In genomic region chr11:86245369-86246292, GRCh38 we compare ENCODE assay signal across 8 cellular contexts. TPM values are rescaled to one million over a fixed set of nuclear protein-coding genes. Genes with fewer than 3 reads are reported as not detected.
DNase-seq lines count a peak whose midpoint lies in the region; ATAC-seq, FAIRE-seq and TF ChIP-seq lines count a peak whose summit lies in the region.

No MANE protein-coding gene starts in this region.

- H3K27ac ChIP-seq in HepG2 (ENCODE audit: extremely low read length, insufficient read depth, low read length) (peak overlapping the region; percentile 98), subcutaneous abdominal adipose tissue (ENCODE audit: low read depth, low read length) (peak overlapping the region; percentile 93)

- H3K9me3 Mint-ChIP-seq in MCF 10A (ENCODE audit: unreplicated experiment) (no peaks in the 10 kb centered on the region), CD14-positive monocyte (no peaks in the 10 kb centered on the region)

- H3K79me2 ChIP-seq in HepG2 (ENCODE audit: insufficient read depth, low read length), result peaks cover 54% of the 10 kb centered on the region

- BruUV-seq in MCF 10A (replicated peaks; lab: Mats Ljungman, UMichigan), result TSS peak; percentile 28
- BruUV-seq in HepG2 (replicated peaks; lab: Mats Ljungman, UMichigan), result TSS peak; percentile 55

- no peak for TF ChIP-seq RAD21 in HepG2 (CRISPR knock-in tag; IDR thresholded peaks at IDR 0.05)

- ATAC-seq in HG02938 (IDR thresholded peaks at IDR 0.05; ENCODE audit: unreplicated experiment) (peak; percentile 15), HepG2 (peak; percentile 38)

- POLR2A ChIA-PET in MCF 10A (lab: Yijun Ruan, JAX) (interaction anchor here (0.6 to 3.9 kb wide), 31 partner anchors 8 to 1463 kb away, joined by 3 to 40 read pairs (median 4); partner anchors contain the start of genes PICALM and TMEM126B), HepG2 (lab: Yijun Ruan, JAX) (interaction anchor here (0.6 to 1.5 kb wide), 6 partner anchors 16 to 618 kb away, joined by 3 to 11 read pairs (median 4); partner anchors contain the start of genes PICALM and TMEM126B)

- H3K4me1 ChIP-seq in HepG2 (ENCODE audit: insufficient read depth, low read length) (peaks cover 45% of the 10 kb centered on the region), subcutaneous abdominal adipose tissue (ENCODE audit: control insufficient read depth in 5 of 5, insufficient read depth in 5 of 5, low read length in 5 of 5) (peaks cover 5 to 37% (median 31%) of the 10 kb centered on the region in 5 donors)

- H3K27ac Mint-ChIP-seq in MCF 10A (ENCODE audit: low read depth, unreplicated experiment) (no peak overlapping the region), CD14-positive monocyte (no peak overlapping the region)

- no peaks in the 10 kb centered on the region; a peak in 2 of 5 replicates for H3K27me3 ChIP-seq in HepG2 (ENCODE audit: control insufficient read depth in 1 of 2, insufficient read depth in 2 of 2, low read length in 2 of 2)
- no peaks in the 10 kb centered on the region for H3K27me3 ChIP-seq in subcutaneous abdominal adipose tissue (ENCODE audit: control insufficient read depth in 5 of 5, insufficient read depth in 4 of 5, low read length in 5 of 5)

- H3K36me3 ChIP-seq in HepG2 (replicated peaks in 1 of 2; ENCODE audit: control insufficient read depth in 1 of 2, insufficient read depth in 2 of 2, low read length in 2 of 2), result peaks cover 0 to 4% of the 10 kb centered on the region in 2 experiments; a peak in 1 of 5 replicates
- H3K36me3 ChIP-seq in subcutaneous abdominal adipose tissue (ENCODE audit: control insufficient read depth in 5 of 5, insufficient read depth in 5 of 5, low read length in 5 of 5), result no peaks in the 10 kb centered on the region

- H3K4me3 ChIP-seq in GM12875 (ENCODE audit: low read depth, low read length) (peak overlapping the region; percentile 97), HepG2 (replicated peaks in 1 of 3; ENCODE audit: insufficient read depth in 1 of 3, low read depth in 2 of 3, low read length in 3 of 3) (peak overlapping the region; percentile 72 to 96 (median 95)), subcutaneous abdominal adipose tissue (ENCODE audit: low read depth in 1 of 5, low read length in 5 of 5) (peak overlapping the region; percentile 84 to 99 (median 94))

- H3K9me3 ChIP-seq in HepG2 (ENCODE audit: low read length), result no peaks in the 10 kb centered on the region
- no peaks in the 10 kb centered on the region for H3K9me3 ChIP-seq in subcutaneous abdominal adipose tissue (ENCODE audit: control insufficient read depth in 5 of 5, low read length in 5 of 5)

- H3K4me1 Mint-ChIP-seq in MCF 10A (ENCODE audit: insufficient read depth, unreplicated experiment), result peaks cover 35% of the 10 kb centered on the region
- peaks cover 30% of the 10 kb centered on the region for H3K4me1 Mint-ChIP-seq in CD14-positive monocyte

- no peak for TF ChIP-seq CTCF in GM12875 (IDR thresholded peaks at IDR 0.05; ENCODE audit: borderline replicate concordance, insufficient read depth, low read depth, low read length)
- no peak for TF ChIP-seq CTCF in MCF 10A (IDR thresholded peaks at IDR 0.05; ENCODE audit: unreplicated experiment)
- no peak for TF ChIP-seq CTCF in HepG2 (CRISPR knock-in tag; IDR thresholded peaks at IDR 0.05)
- no peak for TF ChIP-seq CTCF in CD14-positive monocyte (IDR thresholded peaks at IDR 0.05)

- no peak for FAIRE-seq in HepG2 (lab: Jason Lieb, UNC)

- H3K27me3 Mint-ChIP-seq in MCF 10A (ENCODE audit: insufficient read depth, unreplicated experiment) (no peaks in the 10 kb centered on the region), CD14-positive monocyte (ENCODE audit: low read depth in 3 of 3) (peaks cover 0 to 3% (median 0%) of the 10 kb centered on the region in 3 donors)

- H3K4me2 ChIP-seq in HepG2 (ENCODE audit: low read depth, low read length), result peak overlapping the region; percentile 77

- H2AFZ ChIP-seq in HepG2 (ENCODE audit: low read length), result no peak overlapping the region

- in situ Hi-C loops in HepG2 (cut with HindIII; ENCODE audit: extremely low pct_ligation_motif_present, low pct_unique_long_range_greater_than_20kb), result no loop called here

- peaks cover 6% of the 10 kb centered on the region for H3K36me3 Mint-ChIP-seq in MCF 10A (ENCODE audit: insufficient read depth, unreplicated experiment)
- peaks cover 4 to 5% of the 10 kb centered on the region in 2 donors for H3K36me3 Mint-ChIP-seq in CD14-positive monocyte

- H3K9ac ChIP-seq in HepG2 (ENCODE audit: insufficient read depth, low read depth, low read length) (peak overlapping the region; percentile 96), subcutaneous abdominal adipose tissue (ENCODE audit: low read length in 5 of 5) (peak overlapping the region; percentile 44 to 99 (median 93))

- TF ChIP-seq POLR2A in HepG2 (IDR thresholded peaks at IDR 0.05; ENCODE audit: insufficient read depth in 1 of 2, low read depth in 2 of 2, low read length in 2 of 2), result no peak

- intact Hi-C loops in MCF 10A (cut with micrococcal nuclease) (loop anchor here (1.0 kb wide), 1 partner anchor 617 kb away; the partner anchor contains the start of gene TMEM126B), HepG2 (cut with micrococcal nuclease; ENCODE audit: unreplicated experiment) (loop anchor here (2.0 kb wide), 1 partner anchor 57 kb away; the partner anchor contains the start of gene HIKESHI), CD14-positive monocyte (cut with micrococcal nuclease) (loop anchor here (1.0 to 10.0 kb wide), 4 partner anchors 176 to 581 kb away; partner anchors contain the start of genes CCDC83 (in 1 of the 2), CREBZF (in 1 of the 2) and PICALM (in 1 of the 2))

- no peak overlapping the region for H3K4me3 Mint-ChIP-seq in MCF 10A (ENCODE audit: unreplicated experiment)
- H3K4me3 Mint-ChIP-seq in CD14-positive monocyte, result no peak overlapping the region

- peak; percentile 41 for DNase-seq in RKO (ENCODE audit: low spot score)
- peak; percentile 38 for DNase-seq in MCF 10A (ENCODE audit: unreplicated experiment)
- peak; percentile 23 for DNase-seq in HepG2 (ENCODE audit: low spot score)
- no peak for DNase-seq in CD14-positive monocyte (ENCODE audit: low spot score)
- DNase-seq in midbrain (lab: John Stamatoyannopoulos, UW), result no peak

- 0 out of 2 replicates have a peak, but pooled peaks cover 5% of the 10 kb centered on the region for H4K20me1 ChIP-seq in HepG2 (ENCODE audit: insufficient read depth, low read length)

- TF ChIP-seq EP300 in HepG2 (IDR thresholded peaks at IDR 0.05; ENCODE audit: low read depth in 2 of 2, low read length in 2 of 2) (no peak), HepG2 (CRISPR knock-in tag; IDR thresholded peaks at IDR 0.05; ENCODE audit: borderline replicate concordance) (no peak)

- WGBS in HepG2 (ENCODE audit: low lambda C conversion rate), result 1% methylated on average over 38 of the region's 38 CpGs

- CTCF ChIA-PET in MCF 10A (lab: Yijun Ruan, JAX) (interaction anchor here (0.6 to 1.5 kb wide), 6 partner anchors 26 to 294 kb away, joined by 3 to 4 read pairs (median 4); no protein-coding TSS in a partner anchor), HepG2 (lab: Yijun Ruan, JAX; ENCODE audit: low intra/inter-chr PET ratio, low total read pairs) (no interaction called here)

RNA-seq across cellular contexts. Expression of gene EED, which starts 1.1 kb away (rescaled TPM):
- total RNA-seq in MCF 10A (2022) (20.9 and 22.9 TPM in 2 replicates), HepG2 (2016; rRNA removed; fragmentation: Illumina TruSeq; extraction: Trizol) (28.4 and 39.7 TPM in 2 replicates)
- total RNA-seq in HepG2 (2016; cell fraction: cytosol; rRNA removed; fragmentation: Illumina TruSeq; extraction: Trizol; ENCODE audit: low read depth), result 9.2 and 9.8 TPM in 2 replicates
- total RNA-seq in HepG2 (2016; cell fraction: insoluble cytoplasmic fraction; rRNA removed; fragmentation: Illumina TruSeq; extraction: Trizol), result 30.2 and 38.4 TPM in 2 replicates
- total RNA-seq in HepG2 (2016; cell fraction: membrane; rRNA removed; fragmentation: Illumina TruSeq; extraction: Trizol), result 9.8 and 12.4 TPM in 2 replicates
- 43.4 and 44.1 TPM in 2 replicates for total RNA-seq in HepG2 (2016; cell fraction: nucleus; rRNA removed; fragmentation: Illumina TruSeq; extraction: Trizol)
- polyA plus RNA-seq in HepG2 (2011; rRNA removed) (8.9 and 11.0 TPM in 2 replicates), CD14-positive monocyte (1 to 10 TPM; 2.3 to 5.1 TPM)
- polyA plus RNA-seq in HepG2 (2011; cell fraction: cytosol; rRNA removed), result 3.7 and 4.4 TPM in 2 replicates
- polyA plus RNA-seq in HepG2 (2011; cell fraction: nucleus; rRNA removed), result 10.7 and 10.8 TPM in 2 replicates
- polyA plus RNA-seq in HepG2 (2012), result 11.9 and 16.4 TPM in 2 replicates
- polyA plus RNA-seq in HepG2 (2016; cell fraction: cytosol; fragmentation: Illumina TruSeq; extraction: Trizol; ENCODE audit: low read depth), result 2.1 and 2.5 TPM in 2 replicates
- polyA plus RNA-seq in HepG2 (2016; cell fraction: insoluble cytoplasmic fraction; fragmentation: Illumina TruSeq; extraction: Trizol; ENCODE audit: low read depth), result 28.4 and 29.1 TPM in 2 replicates
- polyA plus RNA-seq in HepG2 (2016; cell fraction: membrane; fragmentation: Illumina TruSeq; extraction: Trizol; ENCODE audit: low read depth), result 3.5 and 4.2 TPM in 2 replicates
- polyA plus RNA-seq in HepG2 (2016; cell fraction: nucleus; fragmentation: Illumina TruSeq; extraction: Trizol; ENCODE audit: insufficient read depth, low read depth), result 38.4 and 40.2 TPM in 2 replicates
- 4.5 and 20.2 TPM in 2 replicates for polyA minus RNA-seq in HepG2 (2011; rRNA and poly(A)+ RNA removed; ENCODE audit: low replicate concordance)
- polyA minus RNA-seq in HepG2 (2011; cell fraction: cytosol; rRNA and poly(A)+ RNA removed), result 4.9 and 5.7 TPM in 2 replicates
- polyA minus RNA-seq in HepG2 (2011; cell fraction: nucleus; rRNA and poly(A)+ RNA removed), result 48.0 and 61.4 TPM in 2 replicates

RNA-seq across cellular contexts. Expression of gene HIKESHI, which starts 56.4 kb away (rescaled TPM):
- total RNA-seq in MCF 10A (2022), result 47.6 and 53.9 TPM in 2 replicates
- 67.8 and 75.2 TPM in 2 replicates for total RNA-seq in HepG2 (2016; rRNA removed; fragmentation: Illumina TruSeq; extraction: Trizol)
- 83.1 and 102 TPM in 2 replicates for total RNA-seq in HepG2 (2016; cell fraction: cytosol; rRNA removed; fragmentation: Illumina TruSeq; extraction: Trizol; ENCODE audit: low read depth)
- 71.7 and 75.9 TPM in 2 replicates for total RNA-seq in HepG2 (2016; cell fraction: insoluble cytoplasmic fraction; rRNA removed; fragmentation: Illumina TruSeq; extraction: Trizol)
- total RNA-seq in HepG2 (2016; cell fraction: membrane; rRNA removed; fragmentation: Illumina TruSeq; extraction: Trizol), result 106 TPM in 2 replicates
- total RNA-seq in HepG2 (2016; cell fraction: nucleus; rRNA removed; fragmentation: Illumina TruSeq; extraction: Trizol), result 29.7 and 37.3 TPM in 2 replicates
- polyA plus RNA-seq in HepG2 (2011; rRNA removed), result 66.6 and 74.8 TPM in 2 replicates
- 27.3 and 35.6 TPM in 2 replicates for polyA plus RNA-seq in HepG2 (2011; cell fraction: cytosol; rRNA removed)
- 47.3 and 48.8 TPM in 2 replicates for polyA plus RNA-seq in HepG2 (2011; cell fraction: nucleus; rRNA removed)
- polyA plus RNA-seq in HepG2 (2012), result 30.1 and 37.1 TPM in 2 replicates
- polyA plus RNA-seq in HepG2 (2016; cell fraction: cytosol; fragmentation: Illumina TruSeq; extraction: Trizol; ENCODE audit: low read depth), result 86.5 and 101 TPM in 2 replicates
- polyA plus RNA-seq in HepG2 (2016; cell fraction: insoluble cytoplasmic fraction; fragmentation: Illumina TruSeq; extraction: Trizol; ENCODE audit: low read depth), result 54.2 and 61.6 TPM in 2 replicates
- polyA plus RNA-seq in HepG2 (2016; cell fraction: membrane; fragmentation: Illumina TruSeq; extraction: Trizol; ENCODE audit: low read depth), result 78.5 and 91.4 TPM in 2 replicates
- 57.9 and 58.2 TPM in 2 replicates for polyA plus RNA-seq in HepG2 (2016; cell fraction: nucleus; fragmentation: Illumina TruSeq; extraction: Trizol; ENCODE audit: insufficient read depth, low read depth)
- polyA minus RNA-seq in HepG2 (2011; rRNA and poly(A)+ RNA removed; ENCODE audit: low replicate concordance), result 26.6 and 64.0 TPM in 2 replicates
- 10.0 and 12.8 TPM in 2 replicates for polyA minus RNA-seq in HepG2 (2011; cell fraction: cytosol; rRNA and poly(A)+ RNA removed)
- polyA minus RNA-seq in HepG2 (2011; cell fraction: nucleus; rRNA and poly(A)+ RNA removed), result 19.8 and 24.1 TPM in 2 replicates
- polyA plus RNA-seq in CD14-positive monocyte, result 10 to 100 TPM; 65.4 to 71.2 TPM

Comparison
In these comparisons a context has a peak if more than half of its experiments do, and no peak if none do; other contexts are left out.
1. DNase-seq: peak in RKO (single experiment), MCF 10A (single experiment) and HepG2 (single experiment); none in CD14-positive monocyte (single experiment) and midbrain (single experiment).
2. Peak in every context shown above with its lines, with median percentiles within 50 percentile points of each other: H3K4me3 ChIP-seq.